In genomic region chr10:29646238-29646902, GRCh38 we compare ENCODE assay signal across 8 cellular contexts. TPM values are rescaled to one million over a fixed set of nuclear protein-coding genes. Genes with fewer than 3 reads are reported as not detected.
A peak's percentile ranks its signal among the peaks of the same experiment; 100 is the strongest.
DNase-seq lines count a peak whose midpoint lies in the region; ATAC-seq and TF ChIP-seq lines count a peak whose summit lies in the region.

No MANE protein-coding gene starts in this region.

- no peaks in the 10 kb centered on the region for H3K9me3 ChIP-seq in thoracic aorta

- H3K27me3 Mint-ChIP-seq in activated CD8-positive, alpha-beta T cell treated with anti-CD3 and anti-CD28 coated beads for 36 hours, result peaks cover 2% of the 10 kb centered on the region

- H3K4me3 ChIP-seq in thoracic aorta, result peak overlapping the region; percentile 24

- H3K36me3 ChIP-seq in thoracic aorta, result no peaks in the 10 kb centered on the region

- peak; percentile 5 for DNase-seq in stimulated activated naive CD4-positive, alpha-beta T cell treated with Interleukin-2 at 50 U/mL for 16 hours (lab: John Stamatoyannopoulos, UW)
- DNase-seq in stimulated activated naive CD4-positive, alpha-beta T cell (lab: John Stamatoyannopoulos, UW), result no peak
- DNase-seq in activated CD8-positive, alpha-beta T cell treated with anti-CD3 and anti-CD28 coated beads for 36 hours, result peak; percentile 44
- no peak for DNase-seq in left cardiac atrium
- DNase-seq in thoracic aorta (ENCODE audit: low spot score), result no peak
- no peak for DNase-seq in RPMI8226
- DNase-seq in NCI-H2029 (lab: John Stamatoyannopoulos, UW), result no peak

- peaks cover 37% of the 10 kb centered on the region for H3K4me1 Mint-ChIP-seq in activated CD8-positive, alpha-beta T cell treated with anti-CD3 and anti-CD28 coated beads for 36 hours (ENCODE audit: low read depth)

- H3K27ac Mint-ChIP-seq in activated CD8-positive, alpha-beta T cell treated with anti-CD3 and anti-CD28 coated beads for 36 hours, result peak overlapping the region; percentile 57

- peak; percentile 78 for ATAC-seq in activated CD8-positive, alpha-beta T cell treated with anti-CD3 and anti-CD28 coated beads for 36 hours
- peak; percentile 15 to 36 for ATAC-seq in left cardiac atrium
- no peak for ATAC-seq in thoracic aorta (ENCODE audit: insufficient number of reproducible peaks, low FRiP score, low read depth)
- ATAC-seq in GM18505 (IDR thresholded peaks at IDR 0.05; ENCODE audit: unreplicated experiment), result no peak

- peaks cover 45 to 92% of the 10 kb centered on the region in 2 donors for H3K4me1 ChIP-seq in thoracic aorta (ENCODE audit: control insufficient read depth in 1 of 2, low read depth in 2 of 2)

- H3K27me3 ChIP-seq in thoracic aorta (replicated peaks; ENCODE audit: insufficient read depth), result no peaks in the 10 kb centered on the region

- H3K4me3 Mint-ChIP-seq in activated CD8-positive, alpha-beta T cell treated with anti-CD3 and anti-CD28 coated beads for 36 hours, result peak overlapping the region; percentile 36

- H3K9me3 Mint-ChIP-seq in activated CD8-positive, alpha-beta T cell treated with anti-CD3 and anti-CD28 coated beads for 36 hours, result no peaks in the 10 kb centered on the region

- intact Hi-C loops in activated CD8-positive, alpha-beta T cell treated with anti-CD3 and anti-CD28 coated beads for 36 hours (cut with micrococcal nuclease), result no loop called here
- intact Hi-C loops in left cardiac atrium (cut with DNase I), result no loop called here

- CTCF ChIA-PET in activated CD8-positive, alpha-beta T cell treated with anti-CD3 and anti-CD28 coated beads for 36 hours (lab: Charles Lee), result interaction anchor here (1.0 to 2.8 kb wide), 2 partner anchors 12 to 150 kb away, joined by 3 to 16 read pairs; no protein-coding TSS in a partner anchor

- H3K27ac ChIP-seq in thoracic aorta, result peak overlapping the region; percentile 71 to 79

- peaks cover 1% of the 10 kb centered on the region for H3K36me3 Mint-ChIP-seq in activated CD8-positive, alpha-beta T cell treated with anti-CD3 and anti-CD28 coated beads for 36 hours (ENCODE audit: low read depth)

- no peak for TF ChIP-seq POLR2A in GM18505 (IDR thresholded peaks at IDR 0.05; ENCODE audit: borderline replicate concordance, extremely low read depth, insufficient read depth, insufficient read length)

- TF ChIP-seq CTCF in activated CD8-positive, alpha-beta T cell treated with anti-CD3 and anti-CD28 coated beads for 36 hours (IDR thresholded peaks at IDR 0.05), result no peak
- no peak for TF ChIP-seq CTCF in thoracic aorta (IDR thresholded peaks at IDR 0.05)

- POLR2A ChIA-PET in activated CD8-positive, alpha-beta T cell treated with anti-CD3 and anti-CD28 coated beads for 36 hours (lab: Charles Lee), result interaction anchor here (0.8 to 1.1 kb wide), 3 partner anchors 10 to 74 kb away, joined by 3 to 5 read pairs (median 4); no protein-coding TSS in a partner anchor

RNA-seq across cellular contexts. Expression of gene SVIL, which starts 11.6 kb away (rescaled TPM):
- 1 to 10 TPM; 7.9 to 8.9 TPM for total RNA-seq in activated CD8-positive, alpha-beta T cell treated with anti-CD3 and anti-CD28 coated beads for 36 hours
- total RNA-seq in left cardiac atrium, result 100 to 1,000 TPM; 203 to 250 TPM
- 100 to 1,000 TPM; 349 to 483 TPM for total RNA-seq in thoracic aorta

Comparison
In these comparisons a context has a peak if more than half of its experiments do, and no peak if none do; other contexts are left out.
1. DNase-seq: peak in stimulated activated naive CD4-positive, alpha-beta T cell treated with Interleukin-2 at 50 U/mL for 16 hours (single experiment) and activated CD8-positive, alpha-beta T cell treated with anti-CD3 and anti-CD28 coated beads for 36 hours (single experiment); none in stimulated activated naive CD4-positive, alpha-beta T cell (0 of 6), left cardiac atrium (single experiment), thoracic aorta (single experiment), RPMI8226 (single experiment) and NCI-H2029 (single experiment).
2. ATAC-seq: peak in activated CD8-positive, alpha-beta T cell treated with anti-CD3 and anti-CD28 coated beads for 36 hours (single experiment) and left cardiac atrium (2 of 2); none in thoracic aorta (single experiment) and GM18505 (single experiment).
3. RNA of gene SVIL, which starts 11.6 kb away (total RNA-seq): 349 to 483 TPM in thoracic aorta and 203 to 250 TPM in left cardiac atrium; 7.9 to 8.9 TPM in activated CD8-positive, alpha-beta T cell treated with anti-CD3 and anti-CD28 coated beads for 36 hours; every median in the first group is over 10 times any median in the second.